In the genomic region with DNA sequence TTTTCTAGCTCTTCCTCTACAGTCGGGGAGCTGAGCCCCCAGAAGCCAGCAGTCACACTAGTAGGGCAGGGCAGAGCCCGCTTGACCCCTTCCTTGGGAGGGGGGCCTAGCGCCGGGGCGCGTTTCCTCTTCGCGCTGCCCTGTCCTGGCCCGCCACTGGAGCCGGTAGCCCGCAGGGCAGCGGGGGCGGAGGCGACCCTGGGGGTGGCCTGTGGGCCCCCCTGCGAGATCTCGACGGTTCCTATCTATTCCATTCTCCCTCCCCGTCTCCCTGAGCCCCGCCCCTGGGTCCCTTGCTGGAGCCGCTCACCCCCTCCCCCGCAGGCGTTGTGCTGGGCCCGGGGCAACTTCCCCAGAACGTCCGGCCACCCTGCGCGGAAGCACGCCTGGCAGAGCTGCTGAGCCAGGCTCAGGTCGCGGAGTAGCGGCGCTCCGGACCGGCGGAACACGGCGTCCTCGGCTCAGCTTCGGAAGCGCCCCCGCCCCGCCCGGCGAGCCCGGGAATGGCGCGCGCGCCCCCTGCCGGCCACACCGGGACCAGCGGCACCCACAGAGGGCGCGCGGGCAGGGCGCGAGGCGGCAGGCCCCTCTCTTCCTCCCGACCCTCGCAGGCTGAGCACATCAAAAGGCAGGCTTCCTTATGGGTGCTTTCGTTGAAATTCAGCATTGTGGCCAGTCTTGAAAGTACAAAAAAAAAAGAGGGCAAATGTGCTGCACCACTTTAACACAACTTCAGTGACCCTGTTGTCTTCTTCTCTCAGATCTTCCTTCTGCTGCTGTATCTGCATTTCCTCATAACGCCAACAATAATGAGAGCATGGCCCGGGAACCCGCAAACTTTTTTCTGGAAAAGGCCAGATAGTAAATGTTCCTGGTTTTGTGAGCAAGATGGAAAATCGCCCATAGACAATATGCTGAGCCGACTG, we compare ENCODE assay signal across 8 cellular contexts.
DNase-seq lines count a peak whose midpoint lies in the region; ATAC-seq and TF ChIP-seq lines count a peak whose summit lies in the region.

No MANE protein-coding gene starts in this region.

- peaks cover 0 to 3% (median 0%) of the 10 kb centered on the region in 3 donors for H3K36me3 Mint-ChIP-seq in CD8-positive, alpha-beta memory T cell
- no peaks in the 10 kb centered on the region for H3K36me3 Mint-ChIP-seq in activated naive CD8-positive, alpha-beta T cell

- DNase-seq in CD8-positive, alpha-beta memory T cell: peak in 3 of 5 donors; percentile 1 to 20 (median 7)
- DNase-seq in Right ventricle myocardium inferior (ENCODE audit: missing footprints) (peak; percentile 94), osteoblast (ENCODE audit: insufficient read length, low spot score, missing footprints) (peak; percentile 95), upper lobe of right lung (peak; percentile 92)

- H3K9ac ChIP-seq in OCI-LY3 (ENCODE audit: low read length): peak overlapping the region; percentile 73

- H2AFZ ChIP-seq in OCI-LY3 (ENCODE audit: low read depth, low read length) (peak overlapping the region; percentile 89), osteoblast (ENCODE audit: low read length) (peak overlapping the region; percentile 86)

- ATAC-seq in GM19328 (IDR thresholded peaks at IDR 0.05; ENCODE audit: unreplicated experiment): peak; percentile 78
- ATAC-seq in HG03439 (IDR thresholded peaks at IDR 0.05; ENCODE audit: unreplicated experiment): peak; percentile 70
- peak; percentile 95 for ATAC-seq in Right ventricle myocardium inferior
- ATAC-seq in upper lobe of right lung: peak; percentile 98

- peaks cover 10 to 36% of the 10 kb centered on the region in 2 donors for H3K27me3 Mint-ChIP-seq in CD8-positive, alpha-beta memory T cell
- peaks cover 26% of the 10 kb centered on the region for H3K27me3 Mint-ChIP-seq in activated naive CD8-positive, alpha-beta T cell

- no peaks in the 10 kb centered on the region for H3K27me3 ChIP-seq in CD8-positive, alpha-beta memory T cell (ENCODE audit: insufficient read depth, low read length, poor library complexity, severe bottlenecking)
- H3K27me3 ChIP-seq in OCI-LY3 (ENCODE audit: low read depth, low read length) (peaks cover 3% of the 10 kb centered on the region; the same call in 1 of the 2 replicates), osteoblast (ENCODE audit: insufficient read depth, low read length) (no peaks in the 10 kb centered on the region), upper lobe of right lung (no peaks in the 10 kb centered on the region)

- no peaks in the 10 kb centered on the region for H3K9me3 ChIP-seq in CD8-positive, alpha-beta memory T cell (ENCODE audit: low read length)
- H3K9me3 ChIP-seq in OCI-LY3 (ENCODE audit: insufficient read depth, low read length) (no peaks in the 10 kb centered on the region), osteoblast (ENCODE audit: low read depth, low read length) (no peaks in the 10 kb centered on the region), upper lobe of right lung (no peaks in the 10 kb centered on the region)

- CTCF ChIA-PET in CD8-positive, alpha-beta memory T cell (lab: Charles Lee): interaction anchor here (1.2 kb wide), 1 partner anchor 10 kb away, joined by 6 read pairs; no protein-coding TSS in a partner anchor

- H3K4me2 ChIP-seq in OCI-LY3 (ENCODE audit: low read length) (peak overlapping the region; percentile 79), osteoblast (ENCODE audit: insufficient read depth, low read length) (peak overlapping the region; percentile 92)

- H3K4me1 ChIP-seq in CD8-positive, alpha-beta memory T cell (ENCODE audit: insufficient read depth, low read length): no peaks in the 10 kb centered on the region
- peaks cover 11% of the 10 kb centered on the region for H3K4me1 ChIP-seq in OCI-LY3 (ENCODE audit: low read length)
- peaks cover 26% of the 10 kb centered on the region for H3K4me1 ChIP-seq in osteoblast (ENCODE audit: insufficient read depth, low read length)
- H3K4me1 ChIP-seq in upper lobe of right lung: peaks cover 18% of the 10 kb centered on the region

- no peak overlapping the region for H3K4me3 ChIP-seq in CD8-positive, alpha-beta memory T cell (ENCODE audit: low read length)
- peak overlapping the region; percentile 88 for H3K4me3 ChIP-seq in OCI-LY3 (ENCODE audit: low read length)
- H3K4me3 ChIP-seq in osteoblast (ENCODE audit: insufficient read depth, low read length): peak overlapping the region; percentile 78
- H3K4me3 ChIP-seq in upper lobe of right lung: peak overlapping the region; percentile 53

- peak overlapping the region in 4 of 7 donors; percentile 14 to 44 (median 38) for H3K4me3 Mint-ChIP-seq in CD8-positive, alpha-beta memory T cell
- H3K4me3 Mint-ChIP-seq in activated naive CD8-positive, alpha-beta T cell: peak overlapping the region; percentile 70

- peaks cover 0 to 13% (median 8%) of the 10 kb centered on the region in 5 donors for H3K9me3 Mint-ChIP-seq in CD8-positive, alpha-beta memory T cell
- H3K9me3 Mint-ChIP-seq in activated naive CD8-positive, alpha-beta T cell (ENCODE audit: low read depth): peaks cover 5% of the 10 kb centered on the region

- POLR2A ChIA-PET in CD8-positive, alpha-beta memory T cell (lab: Charles Lee): no interaction called here

- H3K27ac Mint-ChIP-seq in CD8-positive, alpha-beta memory T cell: no peak overlapping the region
- no peak overlapping the region for H3K27ac Mint-ChIP-seq in activated naive CD8-positive, alpha-beta T cell

- TF ChIP-seq CTCF in OCI-LY3 (IDR thresholded peaks at IDR 0.05; ENCODE audit: low read depth, low read length) (peak; percentile 74), osteoblast (IDR thresholded peaks at IDR 0.05; ENCODE audit: extremely low read depth, low read depth, low read length) (peak; percentile 58), upper lobe of right lung (IDR thresholded peaks at IDR 0.05) (peak; percentile 87)

- H3K27ac ChIP-seq in CD8-positive, alpha-beta memory T cell (ENCODE audit: low read depth, low read length): no peak overlapping the region
- H3K27ac ChIP-seq in OCI-LY3 (ENCODE audit: low read length) (no peak overlapping the region), osteoblast (ENCODE audit: low read depth, low read length) (peak overlapping the region; percentile 69), upper lobe of right lung (peak overlapping the region; percentile 87)

- H4K20me1 ChIP-seq in OCI-LY3 (ENCODE audit: insufficient read depth, low read length) (no peaks in the 10 kb centered on the region), osteoblast (ENCODE audit: insufficient read depth, low read length) (no peaks in the 10 kb centered on the region)

- intact Hi-C loops in Right ventricle myocardium inferior (cut with DNase I) (loop anchor here (2.0 to 10.0 kb wide), 4 partner anchors 72 to 1357 kb away; a partner anchor contains a TSS), upper lobe of right lung (cut with DNase I) (no loop called here)

- no peaks in the 10 kb centered on the region for H3K36me3 ChIP-seq in CD8-positive, alpha-beta memory T cell (ENCODE audit: insufficient read depth, low read length)
- H3K36me3 ChIP-seq in OCI-LY3 (replicated peaks; ENCODE audit: low read depth, low read length) (no peaks in the 10 kb centered on the region), osteoblast (ENCODE audit: insufficient read depth, low read length) (no peaks in the 10 kb centered on the region), upper lobe of right lung (no peaks in the 10 kb centered on the region)

- H3K79me2 ChIP-seq in OCI-LY3 (ENCODE audit: low read length): no peaks in the 10 kb centered on the region
- H3K79me2 ChIP-seq in osteoblast (ENCODE audit: insufficient read depth, low read length): no peaks in the 10 kb centered on the region

- H3K4me1 Mint-ChIP-seq in CD8-positive, alpha-beta memory T cell: peaks cover 0 to 6% (median 4%) of the 10 kb centered on the region in 3 donors
- H3K4me1 Mint-ChIP-seq in activated naive CD8-positive, alpha-beta T cell (ENCODE audit: low read depth): peaks cover 11% of the 10 kb centered on the region

Comparison
In these comparisons a context has a peak if more than half of its experiments do, and no peak if none do; other contexts are left out.
1. DNase-seq: peak in every context shown above with its lines; median percentile 95 in osteoblast; 94 in Right ventricle myocardium inferior; 92 in upper lobe of right lung; 7 in CD8-positive, alpha-beta memory T cell.
2. H3K27ac ChIP-seq: peak in osteoblast (single experiment) and upper lobe of right lung (single experiment); none in CD8-positive, alpha-beta memory T cell (single experiment) and OCI-LY3 (single experiment).
3. Peak in every context shown above with its lines, with median percentiles within 50 percentile points of each other: ATAC-seq and CTCF ChIP-seq.